ENCODE assay signal across 20 cellular contexts in genomic region chr3:733313-733712, GRCh38.
A peak's percentile ranks its signal among the peaks of the same experiment; 100 is the strongest.
DNase-seq lines count a peak whose midpoint lies in the region; ATAC-seq, FAIRE-seq and TF ChIP-seq lines count a peak whose summit lies in the region.
"Had no signal": no experiment of that assay in that cellular context is flagged by ENCODE, and none has a peak within 500 bp of the region (broad histone marks: within the 10 kb centered on the region; RNA-seq: fewer than 3 reads in every experiment).

No MANE protein-coding gene starts in this region.

- intact Hi-C loops in HepG2 (cut with micrococcal nuclease; ENCODE audit: unreplicated experiment), result no loop called here
- intact Hi-C loops in right lobe of liver (cut with DNase I), result no loop called here

- POLR2A ChIA-PET in HepG2 (lab: Yijun Ruan, JAX) (no interaction called here), H1 (lab: Charles Lee; ENCODE audit: partially characterized antibody) (no interaction called here)

- no peak overlapping the region for H2BK12ac ChIP-seq in H1 (ENCODE audit: low read depth, low read length)

- no peaks in the 10 kb centered on the region for H3K27me3 Mint-ChIP-seq in activated T-cell treated with anti-CD3 and anti-CD28 coated beads, Interleukin-2, amount 50 U/mL, for 24 hours
- H3K27me3 Mint-ChIP-seq: B cell; CD4-positive, alpha-beta T cell had no signal

- H3K23ac ChIP-seq in H1 (ENCODE audit: insufficient read length), result no peak overlapping the region

- H3K4me3 ChIP-seq in HepG2 (replicated peaks in 1 of 3; ENCODE audit: insufficient read depth in 1 of 3, low read depth in 2 of 3, low read length in 3 of 3) (no peak overlapping the region), right lobe of liver (no peak overlapping the region), SK-N-MC (peak overlapping the region; percentile 42; the same call in 1 of the 2 replicates), H1 (ENCODE audit: extremely low read depth in 1 of 4, insufficient read depth in 2 of 4, low read depth in 3 of 4, low read length in 4 of 4) (no peak overlapping the region)
- H3K4me3 ChIP-seq: BLaER1 treated with 17β-estradiol and CSF1 and Interleukin-3, amounts not matched to agents 10 nM and 100 nM had no signal

- no peak overlapping the region for H3K4me3 Mint-ChIP-seq in activated T-cell treated with anti-CD3 and anti-CD28 coated beads, Interleukin-2, amount 50 U/mL, for 24 hours
- H3K4me3 Mint-ChIP-seq: B cell; CD4-positive, alpha-beta T cell; CD8-positive, alpha-beta T cell had no signal

- H3K36me3 Mint-ChIP-seq in activated T-cell treated with anti-CD3 and anti-CD28 coated beads, Interleukin-2, amount 50 U/mL, for 24 hours (ENCODE audit: low read depth), result no peaks in the 10 kb centered on the region
- H3K36me3 Mint-ChIP-seq: CD8-positive, alpha-beta T cell had no signal

- H4K5ac ChIP-seq in H1 (ENCODE audit: insufficient read length, low read depth, low read length), result no peak overlapping the region

- H3K4me2 ChIP-seq in HepG2 (ENCODE audit: low read depth, low read length) (no peak overlapping the region), H1 (ENCODE audit: insufficient read depth in 1 of 2, low read depth in 2 of 2, low read length in 2 of 2) (no peak overlapping the region)
- H3K4me2 ChIP-seq: BLaER1 treated with 17β-estradiol and CSF1 and Interleukin-3, amounts not matched to agents 10 nM and 100 nM had no signal

- no peaks in the 10 kb centered on the region for H3K36me3 ChIP-seq in HepG2 (replicated peaks in 1 of 2; ENCODE audit: control insufficient read depth in 1 of 2, insufficient read depth in 2 of 2, low read length in 2 of 2)
- no peaks in the 10 kb centered on the region for H3K36me3 ChIP-seq in right lobe of liver
- H3K36me3 ChIP-seq in SK-N-MC (ENCODE audit: insufficient read depth, low read length), result no peaks in the 10 kb centered on the region
- H3K36me3 ChIP-seq in H1 (ENCODE audit: control insufficient read depth in 2 of 4, insufficient read depth in 4 of 4, low read length in 3 of 4), result no peaks in the 10 kb centered on the region
- H3K36me3 ChIP-seq: BLaER1 treated with 17β-estradiol and CSF1 and Interleukin-3, amounts not matched to agents 10 nM and 100 nM had no signal

- no peak overlapping the region for H2BK5ac ChIP-seq in H1 (ENCODE audit: low read depth, low read length)

- FAIRE-seq in HepG2 (lab: Jason Lieb, UNC) (no peak), H1 (lab: Jason Lieb, UNC) (no peak)
- FAIRE-seq: D721Med, G401.6, GM12891 had no signal

- H3K4ac ChIP-seq in H1 (replicated peaks; ENCODE audit: insufficient read length, low read depth, low read length), result no peak overlapping the region

- no peak overlapping the region for H3K27ac Mint-ChIP-seq in activated T-cell treated with anti-CD3 and anti-CD28 coated beads, Interleukin-2, amount 50 U/mL, for 24 hours
- H3K27ac Mint-ChIP-seq: B cell; CD4-positive, alpha-beta T cell; CD8-positive, alpha-beta T cell had no signal

- H3K27me3 ChIP-seq in HepG2 (ENCODE audit: control insufficient read depth in 1 of 2, insufficient read depth in 2 of 2, low read length in 2 of 2), result no peaks in the 10 kb centered on the region
- H3K27me3 ChIP-seq in right lobe of liver, result no peaks in the 10 kb centered on the region
- H3K27me3 ChIP-seq in H1 (replicated peaks in 1 of 4; ENCODE audit: control insufficient read depth in 3 of 4, extremely low read depth in 1 of 4, insufficient read depth in 3 of 4, low read length in 3 of 4), result no peaks in the 10 kb centered on the region
- H3K27me3 ChIP-seq: BLaER1 treated with 17β-estradiol and CSF1 and Interleukin-3, amounts not matched to agents 10 nM and 100 nM had no signal

- H3K27ac ChIP-seq in HepG2 (ENCODE audit: extremely low read length, insufficient read depth, low read length) (no peak overlapping the region), right lobe of liver (no peak overlapping the region), SK-N-MC (no peak overlapping the region; the same call in 1 of the 2 replicates), H1 (ENCODE audit: low read depth, low read length) (no peak overlapping the region)
- H3K27ac ChIP-seq: 22Rv1; BLaER1 treated with 17β-estradiol and CSF1 and Interleukin-3, amounts not matched to agents 10 nM and 100 nM; C4-2B had no signal

- no peak overlapping the region for H2AK5ac ChIP-seq in H1 (ENCODE audit: low read depth, low read length)

- no peak for TF ChIP-seq RAD21 in HepG2 (CRISPR knock-in tag; IDR thresholded peaks at IDR 0.05)
- no peak for TF ChIP-seq RAD21 in H1 (IDR thresholded peaks at IDR 0.05 in 1 of 2, conservative IDR thresholded peaks at IDR 0.05 in 1 of 2; ENCODE audit: low read depth in 2 of 2, low read length in 2 of 2)

- no peak for TF ChIP-seq EP300 in HepG2 (IDR thresholded peaks at IDR 0.05; ENCODE audit: low read depth in 2 of 2, low read length in 2 of 2)
- TF ChIP-seq EP300 in HepG2 (CRISPR knock-in tag; IDR thresholded peaks at IDR 0.05; ENCODE audit: borderline replicate concordance), result no peak
- TF ChIP-seq EP300 in H1 (IDR thresholded peaks at IDR 0.05; ENCODE audit: borderline replicate concordance in 1 of 2, low read depth in 2 of 2, low read length in 2 of 2), result no peak

- H2BK20ac ChIP-seq in H1 (ENCODE audit: low read length), result no peak overlapping the region

- H3K79me2 ChIP-seq in HepG2 (ENCODE audit: insufficient read depth, low read length) (no peaks in the 10 kb centered on the region), H1 (ENCODE audit: control insufficient read depth in 1 of 2, insufficient read depth in 2 of 2, low read length in 2 of 2) (no peaks in the 10 kb centered on the region)

- TF ChIP-seq POLR2A in HepG2 (IDR thresholded peaks at IDR 0.05; ENCODE audit: insufficient read depth in 1 of 2, low read depth in 2 of 2, low read length in 2 of 2) (no peak), right lobe of liver (IDR thresholded peaks at IDR 0.05) (no peak), H1 (IDR thresholded peaks at IDR 0.05; ENCODE audit: control extremely low read depth in 1 of 2, low read depth in 2 of 2, low read length in 2 of 2) (no peak)

- H3K56ac ChIP-seq in H1 (replicated peaks; ENCODE audit: insufficient read length, low read depth, low read length), result no peak overlapping the region

- H4K8ac ChIP-seq in H1 (ENCODE audit: extremely low read depth, insufficient read depth, low read length), result no peak overlapping the region

- H2BK15ac ChIP-seq in H1 (ENCODE audit: low read length), result no peak overlapping the region

- H3K9me3 Mint-ChIP-seq in activated T-cell treated with anti-CD3 and anti-CD28 coated beads, Interleukin-2, amount 50 U/mL, for 24 hours, result peaks cover 5% of the 10 kb centered on the region

- TF ChIP-seq CTCF in HepG2 (CRISPR knock-in tag; IDR thresholded peaks at IDR 0.05), result no peak
- TF ChIP-seq CTCF in right lobe of liver (IDR thresholded peaks at IDR 0.05), result no peak
- TF ChIP-seq CTCF in H1 (IDR thresholded peaks at IDR 0.05; ENCODE audit: control extremely low read depth in 1 of 3, insufficient read depth in 1 of 3, low read depth in 1 of 3, low read length in 3 of 3), result no peak

- WGBS in HepG2 (ENCODE audit: low lambda C conversion rate), result 9% methylated on average over 4 of the region's 4 CpGs
- WGBS in right lobe of liver (ENCODE audit: insufficient coverage, low coverage, low lambda C conversion rate, missing lambda C conversion rate), result 42% methylated on average over 4 of the region's 4 CpGs
- WGBS in H1 (ENCODE audit: extremely low coverage in 1 of 2, insufficient coverage in 1 of 2, insufficient read length in 1 of 2, insufficient replicate concordance in 2 of 2, low coverage in 1 of 2, low lambda C conversion rate in 2 of 2, missing lambda C conversion rate in 1 of 2), 2 experiments, result 95% methylated on average over 4 of the region's 4 CpGs; no CpG with 5 or more reads in 1 of the 2 experiments

- H3K79me1 ChIP-seq in H1 (ENCODE audit: low read depth, low read length), result no peaks in the 10 kb centered on the region

- H2AFZ ChIP-seq in HepG2 (ENCODE audit: low read length), result no peak overlapping the region
- no peak overlapping the region for H2AFZ ChIP-seq in H1 (ENCODE audit: low read length)

- no peak overlapping the region for H4K91ac ChIP-seq in H1 (replicated peaks; ENCODE audit: insufficient read length, low read length)

- no peak overlapping the region for H2BK120ac ChIP-seq in H1 (replicated peaks; ENCODE audit: low read depth, low read length)

- CTCF ChIA-PET in HepG2 (lab: Yijun Ruan, JAX; ENCODE audit: low intra/inter-chr PET ratio, low total read pairs), result no interaction called here
- CTCF ChIA-PET in H1 (lab: Charles Lee; ENCODE audit: partially characterized antibody), result no interaction called here

- peaks cover 79% of the 10 kb centered on the region for H3K9me3 ChIP-seq in HepG2 (ENCODE audit: low read length)
- no peaks in the 10 kb centered on the region for H3K9me3 ChIP-seq in right lobe of liver
- H3K9me3 ChIP-seq in SK-N-MC (ENCODE audit: low read depth, low read length), result no peaks in the 10 kb centered on the region
- no peaks in the 10 kb centered on the region for H3K9me3 ChIP-seq in H1 (ENCODE audit: insufficient read depth in 2 of 2, low read depth in 1 of 2, low read length in 1 of 2)
- H3K9me3 ChIP-seq: BLaER1 treated with 17β-estradiol and CSF1 and Interleukin-3, amounts not matched to agents 10 nM and 100 nM; Caco-2 had no signal

- no peaks in the 10 kb centered on the region for H3K4me1 ChIP-seq in HepG2 (ENCODE audit: insufficient read depth, low read length)
- H3K4me1 ChIP-seq in right lobe of liver, result no peaks in the 10 kb centered on the region
- H3K4me1 ChIP-seq in H1 (replicated peaks in 1 of 4; ENCODE audit: control insufficient read depth in 3 of 4, insufficient read depth in 4 of 4, low read length in 3 of 4), result no peaks in the 10 kb centered on the region
- H3K4me1 ChIP-seq: BLaER1 treated with 17β-estradiol and CSF1 and Interleukin-3, amounts not matched to agents 10 nM and 100 nM; Caco-2 had no signal

- H3K23me2 ChIP-seq in H1 (ENCODE audit: low read depth, low read length), result no peaks in the 10 kb centered on the region

- no peak overlapping the region for H3K9ac ChIP-seq in HepG2 (ENCODE audit: insufficient read depth, low read depth, low read length)
- no peak overlapping the region for H3K9ac ChIP-seq in SK-N-MC (ENCODE audit: insufficient read length)
- no peak overlapping the region for H3K9ac ChIP-seq in H1 (replicated peaks in 1 of 4; ENCODE audit: extremely low read depth in 1 of 4, low read depth in 3 of 4, low read length in 3 of 4)
- H3K9ac ChIP-seq: BLaER1 treated with 17β-estradiol and CSF1 and Interleukin-3, amounts not matched to agents 10 nM and 100 nM had no signal

- in situ Hi-C loops in HepG2 (cut with HindIII; ENCODE audit: extremely low pct_ligation_motif_present, low pct_unique_long_range_greater_than_20kb) (no loop called here), ACHN (cut with HindIII; ENCODE audit: low pct_ligation_motif_present, low pct_unique_long_range_greater_than_20kb, low sequenced_read_pairs) (no loop called here)

- H3K18ac ChIP-seq in H1 (ENCODE audit: extremely low read depth, low read length), result no peak overlapping the region

- no peak for DNase-seq in HepG2 (ENCODE audit: low spot score)
- no peak for DNase-seq in right lobe of liver
- peak; percentile 59 for DNase-seq in SK-N-MC (ENCODE audit: low read depth, low spot score)
- no peak for DNase-seq in H1 (ENCODE audit: low read depth in 1 of 2, low spot score in 2 of 2)
- no peak for DNase-seq in ACHN
- no peak for DNase-seq in activated T-cell treated with anti-CD3 and anti-CD28 coated beads, Interleukin-2, amount 50 U/mL, for 24 hours
- DNase-seq: AML-193; Caco-2; Calu3; CD4-positive, alpha-beta T cell; CD8-positive, alpha-beta T cell; DMS79 treated with DMSO at 0.1 percent for 48 hours; GF-D8 had no signal

- no peak overlapping the region for H3K14ac ChIP-seq in H1 (ENCODE audit: insufficient read length)

- no peaks in the 10 kb centered on the region for H3K4me1 Mint-ChIP-seq in activated T-cell treated with anti-CD3 and anti-CD28 coated beads, Interleukin-2, amount 50 U/mL, for 24 hours (ENCODE audit: low read depth)
- H3K4me1 Mint-ChIP-seq: B cell had no signal

- ATAC-seq in HepG2 (no peak), right lobe of liver (no peak)
- ATAC-seq: CD8-positive, alpha-beta T cell had no signal

- H4K20me1 ChIP-seq in HepG2 (ENCODE audit: insufficient read depth, low read length), result no peaks in the 10 kb centered on the region
- H4K20me1 ChIP-seq in H1 (replicated peaks in 1 of 2; ENCODE audit: control insufficient read depth in 1 of 2, insufficient read depth in 2 of 2, low read length in 2 of 2), result no peaks in the 10 kb centered on the region
- H4K20me1 ChIP-seq: BLaER1 treated with 17β-estradiol and CSF1 and Interleukin-3, amounts not matched to agents 10 nM and 100 nM had no signal

- no TSS peak for BruUV-seq in HepG2 (replicated peaks; lab: Mats Ljungman, UMichigan)

Comparison
In these comparisons a context has a peak if more than half of its experiments do, and no peak if none do; other contexts are left out.
1. Of the 41 proteins assayed by ChIP-seq in both HepG2 and H1: peak only in HepG2: none; only in H1: none; in both: MAFK; in neither: 40.